34 cellular contexts compared by ENCODE assay signal in genomic region chr1:54108156-54108555, GRCh38. TPM values are rescaled to one million over a fixed set of nuclear protein-coding genes. Genes with fewer than 3 reads are reported as not detected.
"Had no signal": no experiment of that assay in that cellular context is flagged by ENCODE, and none has a peak within 500 bp of the region (broad histone marks: within the 10 kb centered on the region; RNA-seq: fewer than 3 reads in every experiment).

No MANE protein-coding gene starts in this region.

- H3K27me3 ChIP-seq: brain microvascular endothelial cell, esophagus squamous epithelium, gastroesophageal sphincter, heart right ventricle, hepatocyte had no signal

- DNase-seq: activated CD4-positive, alpha-beta memory T cell treated with anti-CD3 and anti-CD28 coated beads, Interleukin-2, amount 10 ng/mL, durations not matched to agents 7 days and 5 days; activated CD4-positive, alpha-beta T cell treated with anti-CD3 and anti-CD28 coated beads for 1 hour; activated CD4-positive, alpha-beta T cell treated with anti-CD3 and anti-CD28 coated beads for 4 hours; activated CD4-positive, alpha-beta T cell treated with anti-CD3 and anti-CD28 coated beads, Interleukin-2, amount 10 ng/mL, durations not matched to agents 7 days and 5 days; activated CD4-positive, alpha-beta T cell treated with anti-CD3 and anti-CD28 coated beads, Interleukin-2, amount 50 U/mL, for 4 hours; activated effector memory CD4-positive, alpha-beta T cell treated with Interleukin-2 at 50 U/mL for 16 hours; activated gamma-delta T cell treated with Interleukin-2 at 50 U/mL for 16 hours; activated naive CD4-positive, alpha-beta T cell treated with anti-CD3 and anti-CD28 coated beads, Interleukin-2, amount 50 U/mL, for 16 hours; activated naive CD4-positive, alpha-beta T cell treated with Interleukin-2 at 50 U/mL for 16 hours; activated T-cell treated with anti-CD3 and anti-CD28 coated beads, Interleukin-2, amount 50 U/mL, for 4 hours; amniotic stem cell; anterior cingulate cortex; brain microvascular endothelial cell; caudate nucleus; cortex of kidney; dermis blood vessel endothelial cell; effector CD4-positive, alpha-beta T cell; effector memory CD8-positive, alpha-beta T cell; esophagus squamous epithelium; foreskin melanocyte; heart right ventricle; T-helper 1 cell; T-helper 17 cell; T1000 had no signal

- H3K27ac ChIP-seq: brain microvascular endothelial cell, esophagus squamous epithelium, gastroesophageal sphincter, heart right ventricle, hepatocyte had no signal

- ATAC-seq: activated T-cell treated with anti-CD3 and anti-CD28 coated beads, Interleukin-2, amount 50 U/mL, for 4 hours; activated T-helper 17 cell treated with anti-CD3 and anti-CD28 coated beads, Interleukin-2, amount 50 U/mL, for 72 hours; effector memory CD8-positive, alpha-beta T cell; gastroesophageal sphincter; heart right ventricle; T-helper 17 cell had no signal

- H3K4me3 ChIP-seq: esophagus squamous epithelium, gastroesophageal sphincter, heart right ventricle, hepatocyte had no signal

- H3K4me3 Mint-ChIP-seq: activated CD4-positive, alpha-beta memory T cell treated with anti-CD3 and anti-CD28 coated beads, Interleukin-2, amount 10 ng/mL, durations not matched to agents 7 days and 5 days; activated CD4-positive, alpha-beta T cell treated with anti-CD3 and anti-CD28 coated beads, Interleukin-2, amount 10 ng/mL, durations not matched to agents 7 days and 5 days; activated naive CD8-positive, alpha-beta T cell; activated T-cell treated with anti-CD3 and anti-CD28 coated beads, Interleukin-2, amount 50 U/mL, for 4 hours; activated T-helper 17 cell treated with anti-CD3 and anti-CD28 coated beads, Interleukin-2, amount 50 U/mL, for 72 hours; effector memory CD8-positive, alpha-beta T cell; T-helper 17 cell; T-helper 2 cell treated with Interferon-gamma antibody and Interleukin-4, amounts not matched to agents 5 μg/mL and 100 μg/mL, for 36 hours had no signal

- H3K4me1 Mint-ChIP-seq: activated CD4-positive, alpha-beta memory T cell treated with anti-CD3 and anti-CD28 coated beads, Interleukin-2, amount 10 ng/mL, durations not matched to agents 7 days and 5 days; activated CD4-positive, alpha-beta T cell treated with anti-CD3 and anti-CD28 coated beads, Interleukin-2, amount 10 ng/mL, durations not matched to agents 7 days and 5 days; activated T-helper 17 cell treated with anti-CD3 and anti-CD28 coated beads, Interleukin-2, amount 50 U/mL, for 72 hours; T-helper 17 cell had no signal

- H3K9me3 Mint-ChIP-seq: activated CD4-positive, alpha-beta memory T cell treated with anti-CD3 and anti-CD28 coated beads, Interleukin-2, amount 10 ng/mL, durations not matched to agents 7 days and 5 days; activated CD4-positive, alpha-beta T cell treated with anti-CD3 and anti-CD28 coated beads, Interleukin-2, amount 10 ng/mL, durations not matched to agents 7 days and 5 days; activated T-cell treated with anti-CD3 and anti-CD28 coated beads, Interleukin-2, amount 50 U/mL, for 4 hours; activated T-helper 17 cell treated with anti-CD3 and anti-CD28 coated beads, Interleukin-2, amount 50 U/mL, for 72 hours; effector memory CD8-positive, alpha-beta T cell; T-helper 2 cell treated with Interferon-gamma antibody and Interleukin-4, amounts not matched to agents 5 μg/mL and 100 μg/mL, for 36 hours had no signal

- H3K36me3 ChIP-seq: brain microvascular endothelial cell, esophagus squamous epithelium, gastroesophageal sphincter had no signal

- H3K9me3 ChIP-seq: esophagus squamous epithelium, gastroesophageal sphincter, heart right ventricle had no signal

- H3K27me3 Mint-ChIP-seq: activated CD4-positive, alpha-beta memory T cell treated with anti-CD3 and anti-CD28 coated beads, Interleukin-2, amount 10 ng/mL, durations not matched to agents 7 days and 5 days; activated CD4-positive, alpha-beta T cell treated with anti-CD3 and anti-CD28 coated beads, Interleukin-2, amount 10 ng/mL, durations not matched to agents 7 days and 5 days; activated naive CD8-positive, alpha-beta T cell; activated T-helper 17 cell treated with anti-CD3 and anti-CD28 coated beads, Interleukin-2, amount 50 U/mL, for 72 hours; effector memory CD8-positive, alpha-beta T cell; T-helper 17 cell had no signal

- H3K27ac Mint-ChIP-seq: activated CD4-positive, alpha-beta memory T cell treated with anti-CD3 and anti-CD28 coated beads, Interleukin-2, amount 10 ng/mL, durations not matched to agents 7 days and 5 days; activated CD4-positive, alpha-beta T cell treated with anti-CD3 and anti-CD28 coated beads, Interleukin-2, amount 10 ng/mL, durations not matched to agents 7 days and 5 days; activated naive CD8-positive, alpha-beta T cell; activated T-helper 17 cell treated with anti-CD3 and anti-CD28 coated beads, Interleukin-2, amount 50 U/mL, for 72 hours; effector memory CD8-positive, alpha-beta T cell; T-helper 17 cell; T-helper 2 cell treated with Interferon-gamma antibody and Interleukin-4, amounts not matched to agents 5 μg/mL and 100 μg/mL, for 36 hours had no signal

RNA-seq across cellular contexts. Expression of gene CDCP2, which starts 44.6 kb away (rescaled TPM):
- total RNA-seq: activated CD4-positive, alpha-beta memory T cell treated with anti-CD3 and anti-CD28 coated beads, Interleukin-2, amount 10 ng/mL, durations not matched to agents 7 days and 5 days; activated CD4-positive, alpha-beta T cell treated with anti-CD3 and anti-CD28 coated beads, Interleukin-2, amount 10 ng/mL, durations not matched to agents 7 days and 5 days; activated T-cell treated with anti-CD3 and anti-CD28 coated beads, Interleukin-2, amount 50 U/mL, for 4 hours; astrocyte; chondrocyte; fibroblast of lung; fibroblast of villous mesenchyme; glomerular endothelial cell; hepatocyte; T-helper 17 cell had no signal
